8 cellular contexts compared by ENCODE assay signal in genomic region chr16:85947511-85948509, GRCh38. TPM values are rescaled to one million over a fixed set of nuclear protein-coding genes. Genes with fewer than 3 reads are reported as not detected.
DNase-seq lines count a peak whose midpoint lies in the region; ATAC-seq lines count a peak whose summit lies in the region.

No MANE protein-coding gene starts in this region.

- intact Hi-C loops in activated CD4-positive, alpha-beta T cell treated with anti-CD3 and anti-CD28 coated beads, Interleukin-2, amount 10 ng/mL, durations not matched to agents 24 days and 14 days (cut with micrococcal nuclease): loop anchor here (1.0 to 2.0 kb wide), 2 partner anchors 12 to 41 kb away; no protein-coding TSS in a partner anchor
- intact Hi-C loops in left colon (cut with DNase I, micrococcal nuclease): no loop called here

- H3K27ac Mint-ChIP-seq in activated CD4-positive, alpha-beta T cell treated with anti-CD3 and anti-CD28 coated beads, Interleukin-2, amount 10 ng/mL, durations not matched to agents 24 days and 14 days: peak overlapping the region; percentile 45
- H3K27ac Mint-ChIP-seq in natural killer cell treated with Interleukin-12 subunit alpha and Interleukin-12 subunit beta and Interleukin-15 and Interleukin-18, amount 100 ng/mL, for 72 hours: peak overlapping the region in 1 of 2 donors; percentile 92

- H3K4me1 Mint-ChIP-seq in activated CD4-positive, alpha-beta T cell treated with anti-CD3 and anti-CD28 coated beads, Interleukin-2, amount 10 ng/mL, durations not matched to agents 24 days and 14 days: peaks cover 55% of the 10 kb centered on the region
- H3K4me1 Mint-ChIP-seq in natural killer cell treated with Interleukin-12 subunit alpha and Interleukin-12 subunit beta and Interleukin-15 and Interleukin-18, amount 100 ng/mL, for 72 hours (ENCODE audit: low read depth in 2 of 2): peaks cover 53 to 57% of the 10 kb centered on the region in 2 donors

- H3K36me3 Mint-ChIP-seq in activated CD4-positive, alpha-beta T cell treated with anti-CD3 and anti-CD28 coated beads, Interleukin-2, amount 10 ng/mL, durations not matched to agents 24 days and 14 days (ENCODE audit: low read depth): no peaks in the 10 kb centered on the region
- no peaks in the 10 kb centered on the region for H3K36me3 Mint-ChIP-seq in natural killer cell treated with Interleukin-12 subunit alpha and Interleukin-12 subunit beta and Interleukin-15 and Interleukin-18, amount 100 ng/mL, for 72 hours

- ATAC-seq in GM18868 (IDR thresholded peaks at IDR 0.05; ENCODE audit: unreplicated experiment) (peak; percentile 64), HG02885 (IDR thresholded peaks at IDR 0.05; ENCODE audit: poor library complexity, unreplicated experiment) (peak; percentile 75), left colon (no peak)
- peak; percentile 69 to 76 for ATAC-seq in natural killer cell treated with Interleukin-12 subunit alpha and Interleukin-12 subunit beta and Interleukin-15 and Interleukin-18, amount 100 ng/mL, for 72 hours

- peak overlapping the region; percentile 73 for H3K4me3 Mint-ChIP-seq in activated CD4-positive, alpha-beta T cell treated with anti-CD3 and anti-CD28 coated beads, Interleukin-2, amount 10 ng/mL, durations not matched to agents 24 days and 14 days
- peak overlapping the region; percentile 67 for H3K4me3 Mint-ChIP-seq in natural killer cell treated with Interleukin-12 subunit alpha and Interleukin-12 subunit beta and Interleukin-15 and Interleukin-18, amount 100 ng/mL, for 72 hours

- peak; percentile 76 for DNase-seq in activated CD4-positive, alpha-beta T cell treated with anti-CD3 and anti-CD28 coated beads, Interleukin-2, amount 10 ng/mL, durations not matched to agents 24 days and 14 days
- DNase-seq in natural killer cell treated with Interleukin-12 subunit alpha and Interleukin-12 subunit beta and Interleukin-15 and Interleukin-18, amount 100 ng/mL, for 72 hours (ENCODE audit: low spot score): no peak
- DNase-seq in left colon (no peak), HK-2 (ENCODE audit: unreplicated experiment) (no peak), UCSD-AML1 (lab: John Stamatoyannopoulos, UW; ENCODE audit: unreplicated experiment) (no peak), AG08396 (ENCODE audit: low spot score) (no peak)

- peaks cover 3% of the 10 kb centered on the region for H3K27me3 Mint-ChIP-seq in activated CD4-positive, alpha-beta T cell treated with anti-CD3 and anti-CD28 coated beads, Interleukin-2, amount 10 ng/mL, durations not matched to agents 24 days and 14 days
- peaks cover 2 to 5% of the 10 kb centered on the region in 2 donors for H3K27me3 Mint-ChIP-seq in natural killer cell treated with Interleukin-12 subunit alpha and Interleukin-12 subunit beta and Interleukin-15 and Interleukin-18, amount 100 ng/mL, for 72 hours

- H3K9me3 Mint-ChIP-seq in activated CD4-positive, alpha-beta T cell treated with anti-CD3 and anti-CD28 coated beads, Interleukin-2, amount 10 ng/mL, durations not matched to agents 24 days and 14 days: no peaks in the 10 kb centered on the region
- no peaks in the 10 kb centered on the region for H3K9me3 Mint-ChIP-seq in natural killer cell treated with Interleukin-12 subunit alpha and Interleukin-12 subunit beta and Interleukin-15 and Interleukin-18, amount 100 ng/mL, for 72 hours

RNA-seq across cellular contexts. Expression of gene IRF8, which starts 48.8 kb away (rescaled TPM):
- total RNA-seq in activated CD4-positive, alpha-beta T cell treated with anti-CD3 and anti-CD28 coated beads, Interleukin-2, amount 10 ng/mL, durations not matched to agents 24 days and 14 days: 235 and 248 TPM in 2 replicates
- total RNA-seq in natural killer cell treated with Interleukin-12 subunit alpha and Interleukin-12 subunit beta and Interleukin-15 and Interleukin-18, amount 100 ng/mL, for 72 hours: 100 to 1,000 TPM; 198 to 510 TPM
- 10 to 100 TPM; 41.9 to 48.7 TPM for total RNA-seq in left colon
